In the genomic region with DNA sequence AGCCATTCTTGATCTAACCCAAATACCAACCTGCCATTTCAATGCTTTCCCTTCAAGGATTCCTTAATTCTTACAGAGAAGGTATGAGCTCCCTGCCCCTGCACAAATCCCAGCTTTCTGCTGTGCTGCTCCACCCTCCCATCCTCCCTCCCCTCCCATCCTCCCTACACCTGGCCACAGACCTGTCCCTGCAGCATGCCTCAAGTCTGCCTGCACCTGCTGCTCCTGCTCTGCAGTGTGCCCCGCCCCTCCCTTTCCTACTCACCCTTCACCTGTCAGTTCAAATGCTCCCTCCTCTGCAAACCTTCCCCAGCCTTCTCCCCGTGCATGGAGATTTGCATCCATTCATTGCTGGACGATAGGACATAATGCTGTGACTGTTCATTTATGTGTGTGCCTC, we compare ENCODE assay signal across 17 cellular contexts.
A peak's percentile ranks its signal among the peaks of the same experiment; 100 is the strongest.
DNase-seq lines count a peak whose midpoint lies in the region; ATAC-seq and TF ChIP-seq lines count a peak whose summit lies in the region.
"Had no signal": no experiment of that assay in that cellular context is flagged by ENCODE, and none has a peak within 500 bp of the region (broad histone marks: within the 10 kb centered on the region; RNA-seq: fewer than 3 reads in every experiment).

No MANE protein-coding gene starts in this region.

- no peak for TF ChIP-seq CTCF in PC-3 (conservative IDR thresholded peaks at IDR 0.05; ENCODE audit: low read depth, low read length)
- no peak for TF ChIP-seq CTCF in mesothelial cell of epicardium (IDR thresholded peaks at IDR 0.05; ENCODE audit: unreplicated experiment)
- no peak for TF ChIP-seq CTCF in Calu3 (IDR thresholded peaks at IDR 0.05; ENCODE audit: unreplicated experiment)
- no peak for TF ChIP-seq CTCF in BE2C (IDR thresholded peaks at IDR 0.05; ENCODE audit: low read depth, low read length)

- no peaks in the 10 kb centered on the region for H3K9me2 ChIP-seq in PC-3 (replicated peaks; ENCODE audit: low read length)

- H3K36me3 ChIP-seq in PC-3 (ENCODE audit: low read depth, low read length) (no peaks in the 10 kb centered on the region), BE2C (no peaks in the 10 kb centered on the region)
- H3K36me3 ChIP-seq: HAP-1, heart left ventricle, ovary, suprapubic skin had no signal

- H3K9me3 ChIP-seq in PC-3 (ENCODE audit: low read length) (no peaks in the 10 kb centered on the region), BE2C (no peaks in the 10 kb centered on the region)
- H3K9me3 ChIP-seq: HAP-1, heart left ventricle, ovary, suprapubic skin had no signal

- H2AFZ ChIP-seq in PC-3 (ENCODE audit: low read length) = no peak overlapping the region
- H2AFZ ChIP-seq: PC-9 had no signal

- CTCF ChIA-PET in PC-3 (lab: Charles Lee) (interaction anchor here (1.0 to 3.1 kb wide), 4 partner anchors 25 to 247 kb away, joined by 3 to 129 read pairs (median 14); no protein-coding TSS in a partner anchor), Calu3 (lab: Charles Lee) (interaction anchor here (1.6 to 3.1 kb wide), 4 partner anchors 10 to 246 kb away, joined by 4 to 76 read pairs (median 7); no protein-coding TSS in a partner anchor)

- peak overlapping the region; percentile 70 for H3K4me2 ChIP-seq in PC-3 (ENCODE audit: low read length)
- H3K4me2 ChIP-seq: PC-9 had no signal

- peak overlapping the region; percentile 77 for H3K27ac ChIP-seq in PC-3 (ENCODE audit: low read length)
- H3K27ac ChIP-seq: heart left ventricle, ovary, PC-9, suprapubic skin had no signal

- H3K79me2 ChIP-seq in PC-3 (ENCODE audit: low read length) = no peaks in the 10 kb centered on the region

- ATAC-seq in PC-3 (no peak), left colon (peak; percentile 77), GM18520 (IDR thresholded peaks at IDR 0.05; ENCODE audit: unreplicated experiment) (no peak)
- ATAC-seq: heart left ventricle had no signal

- H3K27me3 ChIP-seq in PC-3 (ENCODE audit: low read length) (no peaks in the 10 kb centered on the region), BE2C (no peaks in the 10 kb centered on the region)
- H3K27me3 ChIP-seq: heart left ventricle, ovary, suprapubic skin had no signal

- H4K20me1 ChIP-seq in PC-3 (ENCODE audit: low read length) = no peaks in the 10 kb centered on the region

- no peak overlapping the region for H3K9ac ChIP-seq in PC-3 (ENCODE audit: low read length)

- H3K27ac Mint-ChIP-seq in mesothelial cell of epicardium (no peak overlapping the region), Calu3 (ENCODE audit: unreplicated experiment) (no peak overlapping the region)
- H3K27ac Mint-ChIP-seq: activated naive CD8-positive, alpha-beta T cell treated with anti-CD3 and anti-CD28 coated beads, Interleukin-2, amount 10 ng/mL, durations not matched to agents 7 days and 5 days had no signal

- H3K9me3 Mint-ChIP-seq in mesothelial cell of epicardium (peaks cover 3% of the 10 kb centered on the region), Calu3 (ENCODE audit: low read depth, unreplicated experiment) (no peaks in the 10 kb centered on the region)
- H3K9me3 Mint-ChIP-seq: activated naive CD8-positive, alpha-beta T cell treated with anti-CD3 and anti-CD28 coated beads, Interleukin-2, amount 10 ng/mL, durations not matched to agents 7 days and 5 days had no signal

- peaks cover 27% of the 10 kb centered on the region for H3K36me3 Mint-ChIP-seq in mesothelial cell of epicardium
- H3K36me3 Mint-ChIP-seq in Calu3 (ENCODE audit: insufficient read depth, unreplicated experiment) = no peaks in the 10 kb centered on the region
- H3K36me3 Mint-ChIP-seq: activated naive CD8-positive, alpha-beta T cell treated with anti-CD3 and anti-CD28 coated beads, Interleukin-2, amount 10 ng/mL, durations not matched to agents 7 days and 5 days had no signal

- intact Hi-C loops in PC-3 (cut with micrococcal nuclease) (no loop called here), left colon (cut with DNase I, micrococcal nuclease) (no loop called here), Calu3 (cut with micrococcal nuclease; ENCODE audit: unreplicated experiment) (no loop called here)

- H3K4me1 Mint-ChIP-seq in mesothelial cell of epicardium (no peaks in the 10 kb centered on the region), Calu3 (ENCODE audit: low read depth, unreplicated experiment) (peaks cover 10% of the 10 kb centered on the region)
- H3K4me1 Mint-ChIP-seq: activated naive CD8-positive, alpha-beta T cell treated with anti-CD3 and anti-CD28 coated beads, Interleukin-2, amount 10 ng/mL, durations not matched to agents 7 days and 5 days had no signal

- H3K4me3 ChIP-seq in PC-3 (ENCODE audit: low read length) = no peak overlapping the region
- H3K4me3 ChIP-seq in BE2C (ENCODE audit: low read depth, low read length) = no peak overlapping the region
- H3K4me3 ChIP-seq: HAP-1, heart left ventricle, ovary, PC-9, suprapubic skin had no signal

- H3F3A ChIP-seq in PC-3 (ENCODE audit: low read length, unreplicated experiment) = peaks cover 6% of the 10 kb centered on the region

- POLR2A ChIA-PET in PC-3 (lab: Charles Lee; ENCODE audit: unreplicated experiment) = no interaction called here

- BruUV-seq in PC-3 (replicated peaks; lab: Mats Ljungman, UMichigan) (no TSS peak), Calu3 (replicated peaks; lab: Mats Ljungman, UMichigan) (no TSS peak)

- no peaks in the 10 kb centered on the region for H3K27me3 Mint-ChIP-seq in mesothelial cell of epicardium (ENCODE audit: low read depth)
- H3K27me3 Mint-ChIP-seq in Calu3 (ENCODE audit: unreplicated experiment) = peaks cover 89% of the 10 kb centered on the region

- H3K4me3 Mint-ChIP-seq in mesothelial cell of epicardium (no peak overlapping the region), Calu3 (ENCODE audit: low read depth, unreplicated experiment) (no peak overlapping the region)
- H3K4me3 Mint-ChIP-seq: activated naive CD8-positive, alpha-beta T cell treated with anti-CD3 and anti-CD28 coated beads, Interleukin-2, amount 10 ng/mL, durations not matched to agents 7 days and 5 days had no signal

- DNase-seq in DMS79 treated with DMSO at 0.1 percent for 48 hours (lab: John Stamatoyannopoulos, UW) = peak; percentile 62
- peak; percentile 78 for DNase-seq in NCI-H2107 treated with DMSO at 0.1 percent for 48 hours (lab: John Stamatoyannopoulos, UW; ENCODE audit: unreplicated experiment)
- DNase-seq in PC-3 = peak; percentile 64
- peak in 1 of 2 donors; percentile 14 for DNase-seq in left colon
- no peak for DNase-seq in mesothelial cell of epicardium (ENCODE audit: low spot score in 2 of 2, unreplicated experiment in 2 of 2)
- no peak for DNase-seq in Calu3
- no peak for DNase-seq in BE2C
- DNase-seq: activated CD4-positive, alpha-beta T cell treated with anti-CD3 and anti-CD28 coated beads, Interleukin-2, amount 50 U/mL, for 48 hours; activated naive CD8-positive, alpha-beta T cell treated with anti-CD3 and anti-CD28 coated beads, Interleukin-2, amount 10 ng/mL, durations not matched to agents 7 days and 5 days; activated T-cell treated with anti-CD3 and anti-CD28 coated beads, Interleukin-2, amount 50 U/mL, for 48 hours; heart left ventricle; ovary; PC-9; stimulated activated CD4-positive, alpha-beta T cell treated with anti-CD3 and anti-CD28 coated beads, Interleukin-2, amount 100 ng/mL, for 48 hours had no signal

- H3K4me1 ChIP-seq in PC-3 (ENCODE audit: insufficient read depth, low read length) (peaks cover 33% of the 10 kb centered on the region), BE2C (peaks cover 18% of the 10 kb centered on the region)
- H3K4me1 ChIP-seq: HAP-1, heart left ventricle, suprapubic skin had no signal

Comparison
In these comparisons a context has a peak if more than half of its experiments do, and no peak if none do; other contexts are left out.
1. DNase-seq: peak in DMS79 treated with DMSO at 0.1 percent for 48 hours (single experiment), NCI-H2107 treated with DMSO at 0.1 percent for 48 hours (single experiment) and PC-3 (single experiment); none in mesothelial cell of epicardium (0 of 2), Calu3 (single experiment) and BE2C (single experiment).